ENCODE assay signal across 10 cellular contexts in genomic region chr9:6433405-6433804, GRCh38. TPM values are rescaled to one million over a fixed set of nuclear protein-coding genes. Genes with fewer than 3 reads are reported as not detected.
DNase-seq lines count a peak whose midpoint lies in the region; ATAC-seq lines count a peak whose summit lies in the region.
"Had no signal": no experiment of that assay in that cellular context is flagged by ENCODE, and none has a peak within 500 bp of the region (broad histone marks: within the 10 kb centered on the region; RNA-seq: fewer than 3 reads in every experiment).

No MANE protein-coding gene starts in this region.

- CTCF ChIA-PET in activated CD4-positive, alpha-beta T cell treated with anti-CD3 and anti-CD28 coated beads, Interleukin-2, amount 10 ng/mL, durations not matched to agents 7 days and 5 days (lab: Charles Lee) = interaction anchor here (1.2 to 1.6 kb wide), 2 partner anchors 9 to 27 kb away, joined by 3 to 4 read pairs; no protein-coding TSS in a partner anchor
- CTCF ChIA-PET in activated CD4-positive, alpha-beta memory T cell treated with anti-CD3 and anti-CD28 coated beads for 36 hours (lab: Charles Lee) = no interaction called here

- H3K9me3 Mint-ChIP-seq in activated CD4-positive, alpha-beta T cell treated with anti-CD3 and anti-CD28 coated beads, Interleukin-2, amount 10 ng/mL, durations not matched to agents 7 days and 5 days = no peaks in the 10 kb centered on the region
- no peaks in the 10 kb centered on the region for H3K9me3 Mint-ChIP-seq in activated CD4-positive, alpha-beta memory T cell treated with anti-CD3 and anti-CD28 coated beads for 36 hours
- no peaks in the 10 kb centered on the region for H3K9me3 Mint-ChIP-seq in stimulated activated effector memory CD8-positive, alpha-beta T cell treated with anti-CD3 and anti-CD28 coated beads, Interleukin-12 subunit alpha, Interleukin-12 subunit beta, amount 100 ng/mL, for 72 hours

- H3K27ac ChIP-seq in epithelial cell of prostate = peak overlapping the region; percentile 50

- peaks cover 44% of the 10 kb centered on the region for H3K36me3 Mint-ChIP-seq in activated CD4-positive, alpha-beta T cell treated with anti-CD3 and anti-CD28 coated beads, Interleukin-2, amount 10 ng/mL, durations not matched to agents 7 days and 5 days (ENCODE audit: low read depth)
- H3K36me3 Mint-ChIP-seq in activated CD4-positive, alpha-beta memory T cell treated with anti-CD3 and anti-CD28 coated beads for 36 hours = peaks cover 28% of the 10 kb centered on the region
- H3K36me3 Mint-ChIP-seq in stimulated activated effector memory CD8-positive, alpha-beta T cell treated with anti-CD3 and anti-CD28 coated beads, Interleukin-12 subunit alpha, Interleukin-12 subunit beta, amount 100 ng/mL, for 72 hours = peaks cover 71% of the 10 kb centered on the region

- H3K27ac Mint-ChIP-seq in activated CD4-positive, alpha-beta T cell treated with anti-CD3 and anti-CD28 coated beads, Interleukin-2, amount 10 ng/mL, durations not matched to agents 7 days and 5 days = peak overlapping the region; percentile 75
- H3K27ac Mint-ChIP-seq in activated CD4-positive, alpha-beta memory T cell treated with anti-CD3 and anti-CD28 coated beads for 36 hours = peak overlapping the region; percentile 56
- peak overlapping the region; percentile 88 for H3K27ac Mint-ChIP-seq in stimulated activated effector memory CD8-positive, alpha-beta T cell treated with anti-CD3 and anti-CD28 coated beads, Interleukin-12 subunit alpha, Interleukin-12 subunit beta, amount 100 ng/mL, for 72 hours

- DNase-seq in activated CD4-positive, alpha-beta T cell treated with anti-CD3 and anti-CD28 coated beads, Interleukin-2, amount 10 ng/mL, durations not matched to agents 7 days and 5 days = no peak
- DNase-seq in activated CD4-positive, alpha-beta T cell treated with anti-CD3 and anti-CD28 coated beads for 4 hours = no peak
- no peak for DNase-seq in activated CD4-positive, alpha-beta memory T cell treated with anti-CD3 and anti-CD28 coated beads for 36 hours
- DNase-seq in epithelial cell of prostate (ENCODE audit: low read depth, low spot score) = no peak
- no peak for DNase-seq in stimulated activated effector memory CD8-positive, alpha-beta T cell treated with anti-CD3 and anti-CD28 coated beads, Interleukin-12 subunit alpha, Interleukin-12 subunit beta, amount 100 ng/mL, for 72 hours (ENCODE audit: low spot score in 2 of 2)
- no peak for DNase-seq in NCI-H510A treated with DMSO at 0.1 percent for 48 hours (lab: John Stamatoyannopoulos, UW)
- DNase-seq in kidney tubule cell (ENCODE audit: low spot score) = no peak
- DNase-seq: NCI-H446, retina had no signal

- no peaks in the 10 kb centered on the region for H3K27me3 Mint-ChIP-seq in activated CD4-positive, alpha-beta T cell treated with anti-CD3 and anti-CD28 coated beads, Interleukin-2, amount 10 ng/mL, durations not matched to agents 7 days and 5 days
- no peaks in the 10 kb centered on the region for H3K27me3 Mint-ChIP-seq in activated CD4-positive, alpha-beta memory T cell treated with anti-CD3 and anti-CD28 coated beads for 36 hours

- peak; percentile 68 for ATAC-seq in stimulated activated effector memory CD8-positive, alpha-beta T cell treated with anti-CD3 and anti-CD28 coated beads, Interleukin-12 subunit alpha, Interleukin-12 subunit beta, amount 100 ng/mL, for 72 hours
- ATAC-seq in HG03108 (IDR thresholded peaks at IDR 0.05; ENCODE audit: unreplicated experiment) = no peak

- H3K4me3 Mint-ChIP-seq in activated CD4-positive, alpha-beta T cell treated with anti-CD3 and anti-CD28 coated beads, Interleukin-2, amount 10 ng/mL, durations not matched to agents 7 days and 5 days = no peak overlapping the region
- H3K4me3 Mint-ChIP-seq in activated CD4-positive, alpha-beta memory T cell treated with anti-CD3 and anti-CD28 coated beads for 36 hours = no peak overlapping the region
- no peak overlapping the region for H3K4me3 Mint-ChIP-seq in stimulated activated effector memory CD8-positive, alpha-beta T cell treated with anti-CD3 and anti-CD28 coated beads, Interleukin-12 subunit alpha, Interleukin-12 subunit beta, amount 100 ng/mL, for 72 hours

- H3K4me1 Mint-ChIP-seq in activated CD4-positive, alpha-beta T cell treated with anti-CD3 and anti-CD28 coated beads, Interleukin-2, amount 10 ng/mL, durations not matched to agents 7 days and 5 days = peaks cover 62% of the 10 kb centered on the region
- H3K4me1 Mint-ChIP-seq in activated CD4-positive, alpha-beta memory T cell treated with anti-CD3 and anti-CD28 coated beads for 36 hours (ENCODE audit: low read depth) = peaks cover 66% of the 10 kb centered on the region
- H3K4me1 Mint-ChIP-seq in stimulated activated effector memory CD8-positive, alpha-beta T cell treated with anti-CD3 and anti-CD28 coated beads, Interleukin-12 subunit alpha, Interleukin-12 subunit beta, amount 100 ng/mL, for 72 hours = peaks cover 67% of the 10 kb centered on the region

- POLR2A ChIA-PET in activated CD4-positive, alpha-beta T cell treated with anti-CD3 and anti-CD28 coated beads, Interleukin-2, amount 10 ng/mL, durations not matched to agents 7 days and 5 days (lab: Charles Lee) = no interaction called here
- POLR2A ChIA-PET in activated CD4-positive, alpha-beta memory T cell treated with anti-CD3 and anti-CD28 coated beads for 36 hours (lab: Charles Lee) = interaction anchor here (0.8 to 1.2 kb wide), 3 partner anchors 16 to 21 kb away, joined by 3 to 4 read pairs (median 3); partner anchors contain the start of gene UHRF2

- intact Hi-C loops in activated CD4-positive, alpha-beta memory T cell treated with anti-CD3 and anti-CD28 coated beads for 36 hours (cut with micrococcal nuclease) = no loop called here

RNA-seq across cellular contexts. Expression of gene UHRF2, which starts 20.4 kb away (rescaled TPM):
- total RNA-seq in activated CD4-positive, alpha-beta T cell treated with anti-CD3 and anti-CD28 coated beads, Interleukin-2, amount 10 ng/mL, durations not matched to agents 7 days and 5 days = 10 to 100 TPM; 69.8 to 75.8 TPM
- total RNA-seq in activated CD4-positive, alpha-beta memory T cell treated with anti-CD3 and anti-CD28 coated beads for 36 hours = 10 to 100 TPM; 59.5 to 62.9 TPM
